In the genomic region with DNA sequence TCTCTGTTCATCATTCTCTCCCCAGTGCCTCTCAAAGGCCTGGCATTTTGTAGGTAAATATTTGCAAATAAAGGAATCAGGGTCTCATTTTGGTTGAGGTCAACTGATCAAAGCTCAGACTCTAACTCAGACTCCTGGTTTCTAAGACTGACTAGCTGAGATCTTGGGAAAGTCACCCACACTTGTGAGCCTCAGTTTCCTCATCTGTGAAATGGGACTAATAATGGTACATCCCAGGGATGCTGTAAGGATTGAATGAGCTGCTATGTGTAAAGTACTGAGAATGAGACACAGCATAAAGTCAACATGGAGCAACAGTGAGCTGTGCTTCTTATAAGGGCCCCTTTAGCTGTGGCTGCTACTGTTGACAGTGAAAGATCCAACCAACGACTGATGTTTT, we compare ENCODE assay signal across 11 cellular contexts.
"Had no signal": no experiment of that assay in that cellular context is flagged by ENCODE, and none has a peak within 500 bp of the region (broad histone marks: within the 10 kb centered on the region; RNA-seq: fewer than 3 reads in every experiment).

No MANE protein-coding gene starts in this region.

- H3K4me3 ChIP-seq: GM23248, GM23338, HAP-1 had no signal

- H3K9me3 ChIP-seq: HAP-1 had no signal

- DNase-seq: GM23248, GOT3, H7, H9, HCEC 1CT, HFFc6 had no signal

- H3K36me3 ChIP-seq: HAP-1 had no signal

- H3K4me2 ChIP-seq: GM23338 had no signal

- ATAC-seq: GM23338, HCT116 had no signal

- FAIRE-seq: H1, H54 had no signal

- H3K9ac ChIP-seq: GM23248 had no signal

- H3K4me1 ChIP-seq: HAP-1 had no signal

- H3K27ac ChIP-seq: GM23248 had no signal

- H2AFZ ChIP-seq: GM23248, GM23338 had no signal
